19 cellular contexts compared by ENCODE assay signal in the genomic region with DNA sequence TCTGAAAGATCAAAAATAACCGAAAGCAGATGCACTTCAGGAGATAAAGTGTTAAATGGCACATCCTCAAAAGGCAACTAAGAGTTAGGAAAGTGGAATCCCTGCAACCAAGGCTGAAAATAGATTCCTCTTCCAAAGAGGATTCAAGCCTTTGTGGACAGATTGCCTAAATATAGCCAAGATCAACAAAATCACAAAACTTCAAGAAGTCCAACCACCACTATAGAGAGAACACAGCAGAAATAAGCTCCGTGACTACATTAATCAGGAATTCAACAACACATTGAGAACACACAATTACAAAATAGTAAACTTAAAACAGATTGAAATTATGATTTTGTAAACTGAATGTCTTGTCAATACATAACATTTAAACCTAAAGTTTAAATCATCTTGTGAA.
"Had no signal": no experiment of that assay in that cellular context is flagged by ENCODE, and none has a peak within 500 bp of the region (broad histone marks: within the 10 kb centered on the region; RNA-seq: fewer than 3 reads in every experiment).

No MANE protein-coding gene starts in this region.

- ATAC-seq: body of pancreas, right lobe of liver had no signal

- H3K9me3 ChIP-seq: adrenal gland, body of pancreas, neutrophil, pancreas, right lobe of liver, spleen had no signal

- H3K4me3 ChIP-seq: adrenal gland, body of pancreas, dorsolateral prefrontal cortex, pancreas, right lobe of liver, spleen had no signal

- H3K4me1 ChIP-seq: body of pancreas, pancreas, right lobe of liver, spleen had no signal

- DNase-seq: activated CD4-positive, alpha-beta T cell treated with anti-CD3 and anti-CD28 coated beads for 48 hours; activated CD4-positive, CD25-positive, alpha-beta regulatory T cell; activated CD8-positive, alpha-beta memory T cell treated with anti-CD3 and anti-CD28 coated beads, Interleukin-2, amount 50 U/mL, for 4 hours; activated effector memory CD4-positive, alpha-beta T cell treated with Interleukin-2 at 50 U/mL for 16 hours; activated naive CD4-positive, alpha-beta T cell treated with anti-CD3 and anti-CD28 coated beads, Interleukin-2, amount 50 U/mL, for 16 hours; activated T-cell treated with anti-CD3 and anti-CD28 coated beads, Interleukin-2, amount 50 U/mL, for 48 hours; dorsolateral prefrontal cortex; hippocampal formation; left cardiac atrium; right lobe of liver; spleen; stimulated activated CD8-positive, alpha-beta memory T cell treated with anti-CD3 and anti-CD28 coated beads, Interleukin-4, amount 100 ng/mL, for 48 hours; stimulated activated naive CD4-positive, alpha-beta T cell; T-helper 1 cell; T-helper 9 cell had no signal

- H3K36me3 ChIP-seq: adrenal gland, neutrophil, pancreas, right lobe of liver, spleen had no signal

- H3K27ac ChIP-seq: adrenal gland, body of pancreas, dorsolateral prefrontal cortex, neutrophil, pancreas, right lobe of liver, spleen had no signal

- H3K27me3 ChIP-seq: adrenal gland, body of pancreas, right lobe of liver had no signal
